Comparison of ENCODE assay signal across 28 cellular contexts in genomic region chr3:175704366-175705041, GRCh38.
A peak's percentile ranks its signal among the peaks of the same experiment; 100 is the strongest.
DNase-seq lines count a peak whose midpoint lies in the region; ATAC-seq lines count a peak whose summit lies in the region.
"Had no signal": no experiment of that assay in that cellular context is flagged by ENCODE, and none has a peak within 500 bp of the region (broad histone marks: within the 10 kb centered on the region; RNA-seq: fewer than 3 reads in every experiment).

No MANE protein-coding gene starts in this region.

- peaks cover 16% of the 10 kb centered on the region for H3K9me3 Mint-ChIP-seq in activated T-helper 2 cell treated with anti-CD3 and anti-CD28 coated beads, Interferon-gamma antibody, Interleukin-2, Interleukin-4, amounts not matched to agents 10 μg/mL and 5 μg/mL and 100 μg/mL, durations not matched to agents 14 hours and 24 hours and 36 hours

- H3K4me1 Mint-ChIP-seq in activated T-helper 2 cell treated with anti-CD3 and anti-CD28 coated beads, Interferon-gamma antibody, Interleukin-2, Interleukin-4, amounts not matched to agents 10 μg/mL and 5 μg/mL and 100 μg/mL, durations not matched to agents 14 hours and 24 hours and 36 hours (ENCODE audit: low read depth): no peaks in the 10 kb centered on the region
- H3K4me1 Mint-ChIP-seq: activated T-helper 17 cell treated with anti-CD3 and anti-CD28 coated beads, Interleukin-2, amount 50 U/mL, for 72 hours; naive thymus-derived CD4-positive, alpha-beta T cell; stimulated activated naive CD8-positive, alpha-beta T cell treated with anti-CD3 and anti-CD28 coated beads, Interleukin-15, amount 100 ng/mL, for 72 hours had no signal

- H3K36me3 Mint-ChIP-seq in activated T-helper 2 cell treated with anti-CD3 and anti-CD28 coated beads, Interferon-gamma antibody, Interleukin-2, Interleukin-4, amounts not matched to agents 10 μg/mL and 5 μg/mL and 100 μg/mL, durations not matched to agents 14 hours and 24 hours and 36 hours (ENCODE audit: low read depth): no peaks in the 10 kb centered on the region
- H3K36me3 Mint-ChIP-seq: CD8-positive, alpha-beta T cell had no signal

- ATAC-seq in GM18907 (IDR thresholded peaks at IDR 0.05; ENCODE audit: unreplicated experiment) (peak; percentile 85), GM21723 (IDR thresholded peaks at IDR 0.05; ENCODE audit: unreplicated experiment) (no peak)
- ATAC-seq: A549; activated naive CD4-positive, alpha-beta T cell treated with anti-CD3 and anti-CD28 coated beads, Interleukin-2, amount 50 U/mL, for 72 hours; activated T-helper 17 cell treated with anti-CD3 and anti-CD28 coated beads, Interleukin-2, amount 50 U/mL, for 72 hours; CD8-positive, alpha-beta T cell; gastrocnemius medialis; naive thymus-derived CD4-positive, alpha-beta T cell; right lobe of liver; stimulated activated naive CD8-positive, alpha-beta T cell treated with anti-CD3 and anti-CD28 coated beads, Interleukin-15, amount 100 ng/mL, for 72 hours had no signal

- H3K27ac Mint-ChIP-seq in activated T-helper 2 cell treated with anti-CD3 and anti-CD28 coated beads, Interferon-gamma antibody, Interleukin-2, Interleukin-4, amounts not matched to agents 10 μg/mL and 5 μg/mL and 100 μg/mL, durations not matched to agents 14 hours and 24 hours and 36 hours: no peak overlapping the region
- H3K27ac Mint-ChIP-seq: activated naive CD4-positive, alpha-beta T cell treated with anti-CD3 and anti-CD28 coated beads, Interleukin-2, amount 50 U/mL, for 72 hours; activated T-helper 17 cell treated with anti-CD3 and anti-CD28 coated beads, Interleukin-2, amount 50 U/mL, for 72 hours; CD8-positive, alpha-beta T cell; naive thymus-derived CD4-positive, alpha-beta T cell; stimulated activated naive CD8-positive, alpha-beta T cell treated with anti-CD3 and anti-CD28 coated beads, Interleukin-15, amount 100 ng/mL, for 72 hours had no signal

- intact Hi-C loops in activated T-helper 2 cell treated with anti-CD3 and anti-CD28 coated beads, Interferon-gamma antibody, Interleukin-2, Interleukin-4, amounts not matched to agents 10 μg/mL and 5 μg/mL and 100 μg/mL, durations not matched to agents 14 hours and 24 hours and 36 hours (cut with micrococcal nuclease): no loop called here

- no peak overlapping the region for H3K4me3 Mint-ChIP-seq in activated T-helper 2 cell treated with anti-CD3 and anti-CD28 coated beads, Interferon-gamma antibody, Interleukin-2, Interleukin-4, amounts not matched to agents 10 μg/mL and 5 μg/mL and 100 μg/mL, durations not matched to agents 14 hours and 24 hours and 36 hours (ENCODE audit: low read depth)
- H3K4me3 Mint-ChIP-seq: activated T-helper 17 cell treated with anti-CD3 and anti-CD28 coated beads, Interleukin-2, amount 50 U/mL, for 72 hours; CD8-positive, alpha-beta T cell; naive thymus-derived CD4-positive, alpha-beta T cell; stimulated activated naive CD8-positive, alpha-beta T cell treated with anti-CD3 and anti-CD28 coated beads, Interleukin-15, amount 100 ng/mL, for 72 hours had no signal

- DNase-seq in Daoy (ENCODE audit: low read depth) (peak; percentile 7), M059J (ENCODE audit: low read depth) (peak; percentile 12), iris pigment epithelial cell (ENCODE audit: low read depth) (peak; percentile 28), GF-D8 (lab: John Stamatoyannopoulos, UW) (no peak), AG20443 (ENCODE audit: low spot score) (no peak)
- no peak for DNase-seq in activated T-helper 2 cell treated with anti-CD3 and anti-CD28 coated beads, Interferon-gamma antibody, Interleukin-2, Interleukin-4, amounts not matched to agents 10 μg/mL and 5 μg/mL and 100 μg/mL, durations not matched to agents 14 hours and 24 hours and 36 hours (ENCODE audit: low spot score)
- DNase-seq: activated CD4-positive, alpha-beta T cell treated with anti-CD3 and anti-CD28 coated beads for 4 hours; BE2C; CD8-positive, alpha-beta T cell; gastrocnemius medialis; HCEC 1CT; MG63; naive thymus-derived CD4-positive, alpha-beta T cell; NCI-H1417 treated with DMSO at 0.1 percent for 48 hours; NCI-H226; NCI-H748 treated with DMSO at 0.1 percent for 48 hours; right lobe of liver; RPMI8226; SJCRH30; stimulated activated CD4-positive, alpha-beta T cell treated with anti-CD3 and anti-CD28 coated beads, Interleukin-12 subunit alpha, Interleukin-12 subunit beta, amount 100 ng/mL, for 4 hours; stimulated activated CD4-positive, alpha-beta T cell treated with anti-CD3 and anti-CD28 coated beads, Interleukin-2, amount 100 ng/mL, for 48 hours; stimulated activated naive CD8-positive, alpha-beta T cell treated with anti-CD3 and anti-CD28 coated beads, Interleukin-15, amount 100 ng/mL, for 72 hours; SW 1271 had no signal

- H3K27me3 Mint-ChIP-seq in activated T-helper 2 cell treated with anti-CD3 and anti-CD28 coated beads, Interferon-gamma antibody, Interleukin-2, Interleukin-4, amounts not matched to agents 10 μg/mL and 5 μg/mL and 100 μg/mL, durations not matched to agents 14 hours and 24 hours and 36 hours (ENCODE audit: low read depth): no peaks in the 10 kb centered on the region
- H3K27me3 Mint-ChIP-seq: activated T-helper 17 cell treated with anti-CD3 and anti-CD28 coated beads, Interleukin-2, amount 50 U/mL, for 72 hours; naive thymus-derived CD4-positive, alpha-beta T cell; stimulated activated naive CD8-positive, alpha-beta T cell treated with anti-CD3 and anti-CD28 coated beads, Interleukin-15, amount 100 ng/mL, for 72 hours had no signal

Comparison
In these comparisons a context has a peak if more than half of its experiments do, and no peak if none do; other contexts are left out.
1. DNase-seq: peak in Daoy (single experiment), M059J (single experiment) and iris pigment epithelial cell (single experiment); none in GF-D8 (single experiment), activated T-helper 2 cell treated with anti-CD3 and anti-CD28 coated beads, Interferon-gamma antibody, Interleukin-2, Interleukin-4, amounts not matched to agents 10 μg/mL and 5 μg/mL and 100 μg/mL, durations not matched to agents 14 hours and 24 hours and 36 hours (single experiment) and AG20443 (single experiment).